Comparison of ENCODE assay signal across 9 cellular contexts in genomic region chr18:62189208-62189607, GRCh38. TPM values are rescaled to one million over a fixed set of nuclear protein-coding genes. Genes with fewer than 3 reads are reported as not detected.
DNase-seq lines count a peak whose midpoint lies in the region; ATAC-seq and TF ChIP-seq lines count a peak whose summit lies in the region.
"Had no signal": no experiment of that assay in that cellular context is flagged by ENCODE, and none has a peak within 500 bp of the region (broad histone marks: within the 10 kb centered on the region; RNA-seq: fewer than 3 reads in every experiment).

No MANE protein-coding gene starts in this region.

- H3K9me3 ChIP-seq in heart left ventricle: peaks cover 0 to 7% (median 0%) of the 10 kb centered on the region in 12 donors
- H3K9me3 ChIP-seq in iPS-20b (ENCODE audit: insufficient read depth, low read depth, low read length): no peaks in the 10 kb centered on the region
- H3K9me3 ChIP-seq in transverse colon: no peaks in the 10 kb centered on the region

- H3K4me1 ChIP-seq in heart left ventricle (peaks cover 0 to 60% (median 32%) of the 10 kb centered on the region in 12 donors), iPS-20b (ENCODE audit: insufficient read depth, low read length) (peaks cover 9% of the 10 kb centered on the region), transverse colon (peaks cover 8 to 51% (median 25%) of the 10 kb centered on the region in 4 donors)

- 35 to 41% (median 36%) methylated on average over 2 of the region's 2 CpGs for WGBS in heart left ventricle, 4 donors
- WGBS in transverse colon (ENCODE audit: low coverage in 1 of 2), 2 donors: 15 to 21% methylated on average over 2 of the region's 2 CpGs

- H3K27me3 Mint-ChIP-seq in activated T-helper 17 cell treated with anti-CD3 and anti-CD28 coated beads, Interleukin-2, amount 50 U/mL, for 72 hours: no peaks in the 10 kb centered on the region

- no peak overlapping the region for H3K27ac ChIP-seq in heart left ventricle
- H3K27ac ChIP-seq in iPS-20b (ENCODE audit: low read length): no peak overlapping the region
- H3K27ac ChIP-seq in transverse colon: peak overlapping the region in 3 of 4 donors; percentile 86 to 92 (median 90)

- H3K27me3 ChIP-seq in heart left ventricle (no peaks in the 10 kb centered on the region), iPS-20b (ENCODE audit: insufficient read depth, low read length) (no peaks in the 10 kb centered on the region), transverse colon (no peaks in the 10 kb centered on the region)

- H3K4me1 Mint-ChIP-seq in activated T-helper 17 cell treated with anti-CD3 and anti-CD28 coated beads, Interleukin-2, amount 50 U/mL, for 72 hours: peaks cover 41% of the 10 kb centered on the region

- peak overlapping the region in 9 of 12 donors; percentile 81 to 100 (median 90) for H3K4me3 ChIP-seq in heart left ventricle
- H3K4me3 ChIP-seq in iPS-20b (ENCODE audit: low read length): peak overlapping the region; percentile 99
- peak overlapping the region in 3 of 4 donors; percentile 83 to 91 (median 85) for H3K4me3 ChIP-seq in transverse colon

- DNase-seq in heart left ventricle (no peak), Right ventricle myocardium superior (no peak), transverse colon (no peak), SK-N-DZ (ENCODE audit: low spot score) (no peak), Kasumi-1 (lab: John Stamatoyannopoulos, UW) (no peak)
- no peak for DNase-seq in NK-92 treated with Interleukin-12 subunit alpha and Interleukin-12 subunit beta, amount 100 ng/mL, for 24 hours (lab: John Stamatoyannopoulos, UW)
- DNase-seq: DMS153 had no signal

- no peak for TF ChIP-seq CTCF in heart left ventricle (IDR thresholded peaks at IDR 0.05)
- TF ChIP-seq CTCF in transverse colon (IDR thresholded peaks at IDR 0.05): no peak

- TF ChIP-seq EP300 in transverse colon (IDR thresholded peaks at IDR 0.05; ENCODE audit: low read depth): no peak

- peak overlapping the region; percentile 95; the same call in 1 of the 2 replicates for H3K9ac ChIP-seq in iPS-20b (ENCODE audit: low read depth, low read length)

- in situ Hi-C loops in transverse colon (cut with MboI; ENCODE audit: low pct_ligation_motif_present in 1 of 4, low pct_unique_long_range_greater_than_20kb in 1 of 4, low sequenced_read_pairs in 3 of 4): loop anchor here (5.0 to 25.0 kb wide), 6 partner anchors 56 to 523 kb away; partner anchors contain the start of gene PHLPP1 (in 1 of the 4)

- H3K36me3 Mint-ChIP-seq in activated T-helper 17 cell treated with anti-CD3 and anti-CD28 coated beads, Interleukin-2, amount 50 U/mL, for 72 hours (ENCODE audit: low read depth): peaks cover 37% of the 10 kb centered on the region

- intact Hi-C loops in heart left ventricle (cut with DNase I) (loop anchor here in 6 of 10 donors (5.0 to 10.0 kb wide), 6 partner anchors 58 to 1178 kb away; partner anchors contain the start of genes PHLPP1 (in 2 of the 6), KDSR (in 1 of the 6) and ZCCHC2 (in 1 of the 6)), Right ventricle myocardium superior (cut with DNase I) (no loop called here), transverse colon (cut with DNase I; ENCODE audit: low total_unique reads) (loop anchor here (10.0 kb wide), 1 partner anchor 56 kb away; no protein-coding TSS in a partner anchor)

- TF ChIP-seq POLR2A in heart left ventricle (IDR thresholded peaks at IDR 0.05) (no peak), transverse colon (IDR thresholded peaks at IDR 0.05) (no peak)

- H3K27ac Mint-ChIP-seq in activated T-helper 17 cell treated with anti-CD3 and anti-CD28 coated beads, Interleukin-2, amount 50 U/mL, for 72 hours: peak overlapping the region; percentile 99

- peak overlapping the region; percentile 99 for H3K4me3 Mint-ChIP-seq in activated T-helper 17 cell treated with anti-CD3 and anti-CD28 coated beads, Interleukin-2, amount 50 U/mL, for 72 hours

- H3K36me3 ChIP-seq in heart left ventricle (peaks cover 0 to 4% (median 0%) of the 10 kb centered on the region in 9 donors), iPS-20b (ENCODE audit: insufficient read depth, low read depth, low read length) (no peaks in the 10 kb centered on the region), transverse colon (no peaks in the 10 kb centered on the region)

- ATAC-seq in heart left ventricle (no peak), Right ventricle myocardium superior (ENCODE audit: poor library complexity) (no peak)
- ATAC-seq in activated T-helper 17 cell treated with anti-CD3 and anti-CD28 coated beads, Interleukin-2, amount 50 U/mL, for 72 hours (replicated peaks): no peak

- H3K9me3 Mint-ChIP-seq in activated T-helper 17 cell treated with anti-CD3 and anti-CD28 coated beads, Interleukin-2, amount 50 U/mL, for 72 hours: no peaks in the 10 kb centered on the region

RNA-seq across cellular contexts. Expression of gene RELCH, which starts 2.2 kb away (rescaled TPM):
- total RNA-seq in heart left ventricle: 10 to 100 TPM; 11.6 to 24.8 (median 15.2) TPM
- 1 to 10 TPM; 7.4 to 9.0 TPM for polyA plus RNA-seq in heart left ventricle
- total RNA-seq in Right ventricle myocardium superior: 10.0 TPM
- 10 to 100 TPM; 23.2 to 28.7 TPM for total RNA-seq in activated T-helper 17 cell treated with anti-CD3 and anti-CD28 coated beads, Interleukin-2, amount 50 U/mL, for 72 hours
- total RNA-seq in transverse colon: 100 to 1,000 TPM in 1 of 4 donors, 10 to 100 TPM in 3; 37.0 to 117 (median 68.7) TPM
- 8.4 and 12.3 TPM in 2 replicates for polyA plus RNA-seq in SK-N-DZ (2014; cell fraction: cytosol; rRNA removed)
- polyA plus RNA-seq in SK-N-DZ (2014; cell fraction: nucleus; rRNA removed): 18.5 and 28.3 TPM in 2 replicates

RNA-seq across cellular contexts. Expression of gene PIGN, which starts 2.4 kb away (rescaled TPM):
- 10 to 100 TPM; 16.6 to 29.6 (median 23.3) TPM for total RNA-seq in heart left ventricle
- polyA plus RNA-seq in heart left ventricle: 10 to 100 TPM in 1 of 2 donors, 1 to 10 TPM in 1; 4.3 to 10.6 TPM
- total RNA-seq in Right ventricle myocardium superior: 14.6 TPM
- total RNA-seq in activated T-helper 17 cell treated with anti-CD3 and anti-CD28 coated beads, Interleukin-2, amount 50 U/mL, for 72 hours: 10 to 100 TPM; 32.3 to 32.8 TPM
- 100 to 1,000 TPM in 1 of 4 donors, 10 to 100 TPM in 3; 15.3 to 105 (median 42.3) TPM for total RNA-seq in transverse colon
- polyA plus RNA-seq in SK-N-DZ (2014; cell fraction: cytosol; rRNA removed): 10.8 and 13.3 TPM in 2 replicates
- 6.9 and 8.7 TPM in 2 replicates for polyA plus RNA-seq in SK-N-DZ (2014; cell fraction: nucleus; rRNA removed)

Comparison
In these comparisons a context has a peak if more than half of its experiments do, and no peak if none do; other contexts are left out.
1. H3K27ac ChIP-seq: peak in transverse colon (3 of 4); none in heart left ventricle (0 of 12) and iPS-20b (single experiment).
2. Peak in every context shown above with its lines, with median percentiles within 50 percentile points of each other: H3K4me3 ChIP-seq.